14 cellular contexts compared by ENCODE assay signal in the genomic region with DNA sequence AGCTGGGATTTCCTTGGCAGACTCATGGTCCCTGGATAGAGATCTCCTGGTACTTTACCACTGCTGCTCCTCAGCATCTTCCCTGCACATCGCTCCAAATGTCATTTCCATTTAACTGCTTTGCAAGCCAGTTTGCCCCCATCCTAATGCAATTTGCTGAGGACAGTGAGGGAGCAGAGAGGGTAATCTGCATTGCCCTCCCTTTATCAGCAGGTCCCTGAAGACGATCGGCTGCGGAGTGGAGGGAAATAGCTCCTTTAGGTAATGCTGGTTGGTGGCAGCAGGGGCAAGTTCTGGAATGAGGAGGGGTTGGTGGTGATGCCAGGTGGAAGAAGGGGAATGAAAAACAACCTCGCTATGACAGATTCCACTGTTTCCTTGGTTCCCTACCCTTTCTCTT. TPM values are rescaled to one million over a fixed set of nuclear protein-coding genes. Genes with fewer than 3 reads are reported as not detected.
DNase-seq lines count a peak whose midpoint lies in the region; ATAC-seq and TF ChIP-seq lines count a peak whose summit lies in the region.
"Had no signal": no experiment of that assay in that cellular context is flagged by ENCODE, and none has a peak within 500 bp of the region (broad histone marks: within the 10 kb centered on the region; RNA-seq: fewer than 3 reads in every experiment).

No MANE protein-coding gene starts in this region.

- H3K36me3 Mint-ChIP-seq in progenitor cell of endocrine pancreas (ENCODE audit: insufficient read depth) = no peaks in the 10 kb centered on the region

- peak overlapping the region; percentile 45 for H3K27ac Mint-ChIP-seq in progenitor cell of endocrine pancreas
- H3K27ac Mint-ChIP-seq: GM23338; T-helper 2 cell treated with Interferon-gamma antibody and Interleukin-4, amounts not matched to agents 5 μg/mL and 100 μg/mL, for 36 hours had no signal

- no peak for ATAC-seq in body of pancreas
- ATAC-seq: GM23338 had no signal

- peak overlapping the region; percentile 84 for H3K4me3 Mint-ChIP-seq in progenitor cell of endocrine pancreas (ENCODE audit: low read depth)
- H3K4me3 Mint-ChIP-seq: GM23338; T-helper 2 cell treated with Interferon-gamma antibody and Interleukin-4, amounts not matched to agents 5 μg/mL and 100 μg/mL, for 36 hours had no signal

- no peaks in the 10 kb centered on the region for H3K27me3 ChIP-seq in body of pancreas
- no peaks in the 10 kb centered on the region for H3K27me3 ChIP-seq in left ventricle myocardium inferior (ENCODE audit: low read depth)
- H3K27me3 ChIP-seq: adrenal gland had no signal

- peaks cover 26% of the 10 kb centered on the region for H3K27me3 Mint-ChIP-seq in progenitor cell of endocrine pancreas

- CTCF ChIA-PET in HEK293T (lab: Yijun Ruan, JAX) = interaction anchor here (4.7 kb wide), 1 partner anchor 219 kb away, joined by 31 read pairs; no protein-coding TSS in a partner anchor

- in situ Hi-C loops in G401 (cut with HindIII; ENCODE audit: low sequenced_read_pairs) = no loop called here

- H3K4me3 ChIP-seq in body of pancreas (peak overlapping the region in 1 of 2 donors; percentile 99), left ventricle myocardium inferior (peak overlapping the region; percentile 94)
- H3K4me3 ChIP-seq: GM23338 had no signal

- DNase-seq in G401 (ENCODE audit: low spot score) (peak; percentile 47), body of pancreas (no peak), left ventricle myocardium inferior (no peak), progenitor cell of endocrine pancreas (ENCODE audit: low spot score, unreplicated experiment) (no peak), NCI-H510A treated with DMSO at 0.1 percent for 48 hours (lab: John Stamatoyannopoulos, UW) (no peak), HCEC 1CT (no peak), HUDEP-2 (lab: John Stamatoyannopoulos, UW; ENCODE audit: unreplicated experiment in 76 of 76) (no peak), HEK293T (ENCODE audit: extremely low spot score) (no peak)
- DNase-seq: IMR-90, occipital lobe had no signal

- peaks cover 58% of the 10 kb centered on the region for H3K4me1 Mint-ChIP-seq in progenitor cell of endocrine pancreas (ENCODE audit: low read depth)

- H3K27ac ChIP-seq in body of pancreas = peak overlapping the region; percentile 17 to 89 (median 84)
- peak overlapping the region; percentile 95 for H3K27ac ChIP-seq in left ventricle myocardium inferior (replicated peaks)
- H3K27ac ChIP-seq: adrenal gland; BLaER1 treated with 17β-estradiol and CSF1 and Interleukin-3, amounts not matched to agents 10 nM and 100 nM had no signal

- H3K9me3 Mint-ChIP-seq in progenitor cell of endocrine pancreas (ENCODE audit: low read depth) = no peaks in the 10 kb centered on the region
- H3K9me3 Mint-ChIP-seq: GM23338; T-helper 2 cell treated with Interferon-gamma antibody and Interleukin-4, amounts not matched to agents 5 μg/mL and 100 μg/mL, for 36 hours had no signal

- TF ChIP-seq CTCF in body of pancreas (IDR thresholded peaks at IDR 0.05) (no peak), left ventricle myocardium inferior (IDR thresholded peaks at IDR 0.05; ENCODE audit: borderline replicate concordance) (no peak), progenitor cell of endocrine pancreas (IDR thresholded peaks at IDR 0.05; ENCODE audit: unreplicated experiment) (no peak)

- no peak for TF ChIP-seq POLR2A in body of pancreas (IDR thresholded peaks at IDR 0.05)

- no peaks in the 10 kb centered on the region for H3K9me3 ChIP-seq in body of pancreas
- no peaks in the 10 kb centered on the region for H3K9me3 ChIP-seq in left ventricle myocardium inferior (replicated peaks)
- H3K9me3 ChIP-seq: adrenal gland; BLaER1 treated with 17β-estradiol and CSF1 and Interleukin-3, amounts not matched to agents 10 nM and 100 nM had no signal

- intact Hi-C loops in body of pancreas (cut with DNase I) (loop anchor here (10.0 kb wide), 1 partner anchor 107 kb away; no protein-coding TSS in a partner anchor), left ventricle myocardium inferior (cut with micrococcal nuclease) (loop anchor here (10.0 kb wide), 1 partner anchor 217 kb away; no protein-coding TSS in a partner anchor)

- no peaks in the 10 kb centered on the region for H3K36me3 ChIP-seq in body of pancreas (replicated peaks in 1 of 2; ENCODE audit: insufficient read depth in 1 of 2, low read depth in 2 of 2)
- no peaks in the 10 kb centered on the region for H3K36me3 ChIP-seq in left ventricle myocardium inferior
- H3K36me3 ChIP-seq: adrenal gland; BLaER1 treated with 17β-estradiol and CSF1 and Interleukin-3, amounts not matched to agents 10 nM and 100 nM had no signal

- peaks cover 69% of the 10 kb centered on the region for H3K4me1 ChIP-seq in body of pancreas
- H3K4me1 ChIP-seq in left ventricle myocardium inferior = peaks cover 86% of the 10 kb centered on the region

- POLR2A ChIA-PET in HEK293T (lab: Yijun Ruan, JAX) = no interaction called here

- 48 to 50% methylated on average over 5 of the region's 5 CpGs for WGBS in body of pancreas, 2 donors

TF ChIP-seq in HEK293T, 16 proteins besides CTCF, POLR2A, EP300 and RAD21:
- TF ChIP-seq FOXK2 (IDR thresholded peaks at IDR 0.05) = no peak
- no peak for TF ChIP-seq TARDBP (IDR thresholded peaks at IDR 0.05)
- TF ChIP-seq L3MBTL2 (conservative IDR thresholded peaks at IDR 0.05) = no peak
- no peak for TF ChIP-seq LEF1 (IDR thresholded peaks at IDR 0.05; ENCODE audit: borderline replicate concordance)

RNA-seq across cellular contexts. Expression of a gene that starts 2.6 kb away (rescaled TPM):
- total RNA-seq in G401 (2014; rRNA removed; shearing (Covaris generic)) = 0.55 and 0.92 TPM in 2 replicates
- 10 to 100 TPM; 44.5 to 51.6 TPM for total RNA-seq in body of pancreas
- total RNA-seq in left ventricle myocardium inferior = 29.1 TPM
- total RNA-seq in progenitor cell of endocrine pancreas = 32.9 and 34.9 TPM in 2 replicates

Comparison
In these comparisons a context has a peak if more than half of its experiments do, and no peak if none do; other contexts are left out.
1. RNA of a gene that starts 2.6 kb away (total RNA-seq): 44.5 to 51.6 TPM in body of pancreas, 32.9 to 34.9 TPM in progenitor cell of endocrine pancreas and 29.1 TPM in left ventricle myocardium inferior (single experiment); 0.55 to 0.92 TPM in G401; every median in the first group is over 10 times any median in the second.